In genomic region chr1:7636801-7637526, GRCh38 we compare ENCODE assay signal across 1 cellular context.
TF ChIP-seq lines count a peak whose summit lies in the region.

No MANE protein-coding gene starts in this region.

TF ChIP-seq in K562, 482 proteins besides CTCF, POLR2A, EP300 and RAD21 (continued from another document):
- TF ChIP-seq, protein P1, sequence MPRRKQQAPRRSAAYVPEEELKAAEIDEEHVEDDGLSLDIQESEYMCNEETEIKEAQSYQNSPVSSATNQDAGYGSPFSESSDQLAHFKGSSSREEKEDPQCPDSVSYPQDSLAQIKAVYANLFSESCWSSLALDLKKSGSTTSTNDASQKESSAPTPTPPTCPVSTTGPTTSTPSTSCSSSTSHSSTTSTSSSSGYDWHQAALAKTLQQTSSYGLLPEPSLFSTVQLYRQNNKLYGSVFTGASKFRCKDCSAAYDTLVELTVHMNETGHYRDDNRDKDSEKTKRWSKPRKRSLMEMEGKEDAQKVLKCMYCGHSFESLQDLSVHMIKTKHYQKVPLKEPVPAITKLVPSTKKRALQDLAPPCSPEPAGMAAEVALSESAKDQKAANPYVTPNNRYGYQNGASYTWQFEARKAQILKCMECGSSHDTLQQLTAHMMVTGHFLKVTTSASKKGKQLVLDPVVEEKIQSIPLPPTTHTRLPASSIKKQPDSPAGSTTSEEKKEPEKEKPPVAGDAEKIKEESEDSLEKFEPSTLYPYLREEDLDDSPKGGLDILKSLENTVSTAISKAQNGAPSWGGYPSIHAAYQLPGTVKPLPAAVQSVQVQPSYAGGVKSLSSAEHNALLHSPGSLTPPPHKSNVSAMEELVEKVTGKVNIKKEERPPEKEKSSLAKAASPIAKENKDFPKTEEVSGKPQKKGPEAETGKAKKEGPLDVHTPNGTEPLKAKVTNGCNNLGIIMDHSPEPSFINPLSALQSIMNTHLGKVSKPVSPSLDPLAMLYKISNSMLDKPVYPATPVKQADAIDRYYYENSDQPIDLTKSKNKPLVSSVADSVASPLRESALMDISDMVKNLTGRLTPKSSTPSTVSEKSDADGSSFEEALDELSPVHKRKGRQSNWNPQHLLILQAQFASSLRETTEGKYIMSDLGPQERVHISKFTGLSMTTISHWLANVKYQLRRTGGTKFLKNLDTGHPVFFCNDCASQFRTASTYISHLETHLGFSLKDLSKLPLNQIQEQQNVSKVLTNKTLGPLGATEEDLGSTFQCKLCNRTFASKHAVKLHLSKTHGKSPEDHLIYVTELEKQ (CRISPR knock-in tag; IDR thresholded peaks at IDR 0.05), result no peak
